ENCODE assay signal across 8 cellular contexts in the genomic region with DNA sequence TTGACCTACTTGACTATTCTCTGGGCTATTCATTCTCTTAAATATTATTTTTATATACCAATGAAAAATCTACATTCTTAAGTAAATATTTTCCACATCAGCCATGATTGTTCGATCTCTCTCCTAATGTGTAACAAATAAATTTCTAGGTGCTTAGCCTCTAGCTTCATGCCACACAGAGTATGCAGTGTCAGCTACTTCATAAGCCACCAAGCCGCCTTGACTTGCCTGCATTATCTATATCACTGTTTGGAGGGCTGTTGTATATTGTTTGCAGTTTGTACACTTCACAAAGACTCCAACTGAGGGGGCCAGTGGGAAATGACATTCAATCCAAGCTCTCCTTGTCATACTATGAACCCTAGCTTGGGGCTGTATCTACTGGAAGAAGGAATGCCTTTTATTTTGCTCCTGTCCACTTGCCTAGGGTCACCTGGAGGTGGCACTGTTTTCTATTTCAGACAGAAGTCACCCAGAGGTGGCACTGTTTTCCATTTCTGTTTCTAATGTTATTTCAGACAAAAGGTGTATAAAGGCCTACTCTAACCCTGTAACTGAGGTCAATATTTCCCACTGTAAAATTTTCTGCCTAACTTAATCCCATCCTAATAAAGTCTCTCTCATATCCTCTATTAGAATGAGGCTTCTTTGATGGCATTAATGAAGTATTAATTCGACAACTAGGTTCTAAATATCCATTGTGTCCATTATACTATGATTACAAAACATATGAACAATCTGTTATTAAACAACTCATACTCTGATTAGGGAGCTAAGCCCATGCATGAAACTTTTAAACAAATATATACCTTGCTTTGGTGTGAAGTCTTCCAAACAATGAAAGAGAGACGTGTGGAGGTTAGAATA. TPM values are rescaled to one million over a fixed set of nuclear protein-coding genes. Genes with fewer than 3 reads are reported as not detected.
A peak's percentile ranks its signal among the peaks of the same experiment; 100 is the strongest.
DNase-seq lines count a peak whose midpoint lies in the region; ATAC-seq and TF ChIP-seq lines count a peak whose summit lies in the region.

No MANE protein-coding gene starts in this region.

- H3K27ac Mint-ChIP-seq in CD8-positive, alpha-beta memory T cell: no peak overlapping the region
- no peak overlapping the region for H3K27ac Mint-ChIP-seq in activated CD8-positive, alpha-beta memory T cell treated with anti-CD3 and anti-CD28 coated beads, Interleukin-2, amount 10 ng/mL, durations not matched to agents 7 days and 5 days

- no peaks in the 10 kb centered on the region for H3K27me3 ChIP-seq in CD8-positive, alpha-beta memory T cell (ENCODE audit: insufficient read depth, low read length, poor library complexity, severe bottlenecking)

- H3K4me1 Mint-ChIP-seq in CD8-positive, alpha-beta memory T cell: no peaks in the 10 kb centered on the region
- no peaks in the 10 kb centered on the region for H3K4me1 Mint-ChIP-seq in activated CD8-positive, alpha-beta memory T cell treated with anti-CD3 and anti-CD28 coated beads, Interleukin-2, amount 10 ng/mL, durations not matched to agents 7 days and 5 days

- no peak overlapping the region for H3K4me3 ChIP-seq in CD8-positive, alpha-beta memory T cell (ENCODE audit: low read length)
- H3K4me3 ChIP-seq in fibroblast of villous mesenchyme (ENCODE audit: low read depth, low read length): no peak overlapping the region

- no peaks in the 10 kb centered on the region for H3K4me1 ChIP-seq in CD8-positive, alpha-beta memory T cell (ENCODE audit: insufficient read depth, low read length)

- CTCF ChIA-PET in CD8-positive, alpha-beta memory T cell (lab: Charles Lee): interaction anchor here (0.7 to 1.5 kb wide), 10 partner anchors 8 to 267 kb away, joined by 3 to 6 read pairs (median 3); no protein-coding TSS in a partner anchor
- CTCF ChIA-PET in activated CD8-positive, alpha-beta memory T cell treated with anti-CD3 and anti-CD28 coated beads, Interleukin-2, amount 10 ng/mL, durations not matched to agents 7 days and 5 days (lab: Charles Lee): interaction anchor here (0.7 to 2.4 kb wide), 13 partner anchors 9 to 283 kb away, joined by 3 to 15 read pairs (median 4); no protein-coding TSS in a partner anchor

- no peaks in the 10 kb centered on the region for H3K36me3 ChIP-seq in CD8-positive, alpha-beta memory T cell (ENCODE audit: insufficient read depth, low read length)

- H3K27ac ChIP-seq in CD8-positive, alpha-beta memory T cell (ENCODE audit: low read depth, low read length): no peak overlapping the region

- ATAC-seq in GM18868 (IDR thresholded peaks at IDR 0.05; ENCODE audit: unreplicated experiment) (peak; percentile 98), HG03025 (IDR thresholded peaks at IDR 0.05; ENCODE audit: low FRiP score, unreplicated experiment) (peak; percentile 92)
- peak; percentile 51 for ATAC-seq in activated CD8-positive, alpha-beta memory T cell treated with anti-CD3 and anti-CD28 coated beads, Interleukin-2, amount 10 ng/mL, durations not matched to agents 7 days and 5 days

- peaks cover 0 to 2% (median 0%) of the 10 kb centered on the region in 5 donors for H3K9me3 Mint-ChIP-seq in CD8-positive, alpha-beta memory T cell
- H3K9me3 Mint-ChIP-seq in activated CD8-positive, alpha-beta memory T cell treated with anti-CD3 and anti-CD28 coated beads, Interleukin-2, amount 10 ng/mL, durations not matched to agents 7 days and 5 days (ENCODE audit: low read depth): no peaks in the 10 kb centered on the region

- H3K27me3 Mint-ChIP-seq in CD8-positive, alpha-beta memory T cell: no peaks in the 10 kb centered on the region
- H3K27me3 Mint-ChIP-seq in activated CD8-positive, alpha-beta memory T cell treated with anti-CD3 and anti-CD28 coated beads, Interleukin-2, amount 10 ng/mL, durations not matched to agents 7 days and 5 days: no peaks in the 10 kb centered on the region

- H3K36me3 Mint-ChIP-seq in CD8-positive, alpha-beta memory T cell: no peaks in the 10 kb centered on the region
- H3K36me3 Mint-ChIP-seq in activated CD8-positive, alpha-beta memory T cell treated with anti-CD3 and anti-CD28 coated beads, Interleukin-2, amount 10 ng/mL, durations not matched to agents 7 days and 5 days: no peaks in the 10 kb centered on the region

- H3K4me3 Mint-ChIP-seq in CD8-positive, alpha-beta memory T cell: no peak overlapping the region
- H3K4me3 Mint-ChIP-seq in activated CD8-positive, alpha-beta memory T cell treated with anti-CD3 and anti-CD28 coated beads, Interleukin-2, amount 10 ng/mL, durations not matched to agents 7 days and 5 days: no peak overlapping the region

- no peaks in the 10 kb centered on the region for H3K9me3 ChIP-seq in CD8-positive, alpha-beta memory T cell (ENCODE audit: low read length)

- POLR2A ChIA-PET in CD8-positive, alpha-beta memory T cell (lab: Charles Lee): no interaction called here

- peak; percentile 1 to 55 (median 39) for DNase-seq in CD8-positive, alpha-beta memory T cell
- DNase-seq in NCI-H526 treated with DMSO at 0.1 percent for 48 hours (lab: John Stamatoyannopoulos, UW): peak; percentile 8
- DNase-seq in activated CD8-positive, alpha-beta memory T cell treated with anti-CD3 and anti-CD28 coated beads, Interleukin-2, amount 10 ng/mL, durations not matched to agents 7 days and 5 days: peak; percentile 56
- DNase-seq in fibroblast of villous mesenchyme (ENCODE audit: low read depth): peak; percentile 41
- peak; percentile 60 for DNase-seq in stimulated activated CD4-positive, alpha-beta T cell treated with anti-CD3 and anti-CD28 coated beads, Interleukin-15, amount 100 ng/mL, for 24 hours
- DNase-seq in HuH-7.5 (ENCODE audit: low spot score): no peak

- TF ChIP-seq CTCF in fibroblast of villous mesenchyme (IDR thresholded peaks at IDR 0.05; ENCODE audit: insufficient read depth, low read depth, low read length): peak; percentile 60

RNA-seq across cellular contexts. Expression of gene COL5A2, which starts 36.4 kb away (rescaled TPM):
- total RNA-seq in CD8-positive, alpha-beta memory T cell: 1 to 10 TPM in 1 of 2 experiments, under 1 TPM in 1; 0.66 to 1.2 TPM
- not detected for polyA plus RNA-seq in CD8-positive, alpha-beta memory T cell
- total RNA-seq in activated CD8-positive, alpha-beta memory T cell treated with anti-CD3 and anti-CD28 coated beads, Interleukin-2, amount 10 ng/mL, durations not matched to agents 7 days and 5 days: 1 to 10 TPM; 1.0 to 4.6 TPM
- 693 and 717 TPM in 2 replicates for total RNA-seq in fibroblast of villous mesenchyme

Comparison
In these comparisons a context has a peak if more than half of its experiments do, and no peak if none do; other contexts are left out.
1. RNA of gene COL5A2, which starts 36.4 kb away (total RNA-seq): 693 to 717 TPM in fibroblast of villous mesenchyme; 1.0 to 4.6 TPM in activated CD8-positive, alpha-beta memory T cell treated with anti-CD3 and anti-CD28 coated beads, Interleukin-2, amount 10 ng/mL, durations not matched to agents 7 days and 5 days and 0.66 to 1.2 TPM in CD8-positive, alpha-beta memory T cell; every median in the first group is over 100 times any median in the second.
2. Peak in every context shown above with its lines, with median percentiles within 50 percentile points of each other: ATAC-seq.